8 cellular contexts compared by ENCODE assay signal in genomic region chr5:173917788-173918786, GRCh38. TPM values are rescaled to one million over a fixed set of nuclear protein-coding genes. Genes with fewer than 3 reads are reported as not detected.
DNase-seq lines count a peak whose midpoint lies in the region; ATAC-seq, FAIRE-seq and TF ChIP-seq lines count a peak whose summit lies in the region.

No MANE protein-coding gene starts in this region.

- peak; percentile 17 for FAIRE-seq in pancreas (lab: Jason Lieb, UNC)

- H3K27me3 ChIP-seq in pancreas = no peaks in the 10 kb centered on the region
- H3K27me3 ChIP-seq in vagina = no peaks in the 10 kb centered on the region

- peak overlapping the region in 2 of 4 donors; percentile 62 to 78 for H3K27ac ChIP-seq in pancreas
- H3K27ac ChIP-seq in vagina = peak overlapping the region; percentile 89

- H3K36me3 ChIP-seq in pancreas (peaks cover 0 to 2% (median 0%) of the 10 kb centered on the region in 3 donors), vagina (no peaks in the 10 kb centered on the region)

- ATAC-seq in GM21423 (IDR thresholded peaks at IDR 0.05; ENCODE audit: unreplicated experiment) = peak; percentile 90
- ATAC-seq in pancreas = peak; percentile 57 to 89 (median 82)

- intact Hi-C loops in pancreas (cut with DNase I) (no loop called here), vagina (cut with DNase I) (no loop called here)

- TF ChIP-seq CTCF in pancreas (IDR thresholded peaks at IDR 0.05) = no peak
- no peak for TF ChIP-seq CTCF in vagina (IDR thresholded peaks at IDR 0.05)

- no peaks in the 10 kb centered on the region for H3K9me3 ChIP-seq in pancreas
- no peaks in the 10 kb centered on the region for H3K9me3 ChIP-seq in vagina

- peaks cover 19 to 54% (median 48%) of the 10 kb centered on the region in 3 donors for H3K4me1 ChIP-seq in pancreas
- peaks cover 51% of the 10 kb centered on the region for H3K4me1 ChIP-seq in vagina

- WGBS in pancreas, 2 donors = 23 to 31% methylated on average over 19 of the region's 19 CpGs

- peak overlapping the region in 2 of 4 donors; percentile 11 to 13 for H3K4me3 ChIP-seq in pancreas
- peak overlapping the region; percentile 43 to 46 for H3K4me3 ChIP-seq in vagina

- peak in 1 of 2 donors; percentile 49 for TF ChIP-seq POLR2A in vagina (IDR thresholded peaks at IDR 0.05)

- peak; percentile 89 for DNase-seq in DMS79 treated with DMSO at 0.1 percent for 48 hours (lab: John Stamatoyannopoulos, UW)
- peak; percentile 94 for DNase-seq in HS-5 (ENCODE audit: low read depth)
- peak; percentile 36 for DNase-seq in activated effector memory CD4-positive, alpha-beta T cell treated with Interleukin-2 at 50 U/mL for 16 hours
- DNase-seq in germinal center (ENCODE audit: low spot score) = peak; percentile 74
- peak in 2 of 6 donors; percentile 63 to 65 for DNase-seq in pancreas
- no peak for DNase-seq in vagina (ENCODE audit: extremely low spot score in 2 of 2)

TF ChIP-seq in PFSK-1, 5 proteins besides CTCF, POLR2A, EP300 and RAD21:
- TF ChIP-seq FOXP2 (optimal IDR thresholded peaks at IDR 0.05; ENCODE audit: borderline replicate concordance, extremely low read depth, extremely low read length, insufficient read depth) = no peak
- TF ChIP-seq POLR2AphosphoS5 (IDR thresholded peaks at IDR 0.05; ENCODE audit: low read depth, low read length) = peak; percentile 97
- TF ChIP-seq TAF1 (IDR thresholded peaks at IDR 0.05; ENCODE audit: borderline replicate concordance, insufficient read depth, low read length) = peak; percentile 91; the same call in 1 of the 2 replicates

RNA-seq across cellular contexts. Expression of gene CPEB4, which starts 29.9 kb away (rescaled TPM):
- 6.3 TPM for polyA plus RNA-seq in PFSK-1 (2012; ENCODE audit: insufficient read length, low read depth)
- total RNA-seq in pancreas (10 to 100 TPM; 24.3 to 51.2 (median 30.0) TPM), vagina (31.9 TPM)
- polyA plus RNA-seq in pancreas = 10 to 100 TPM; 11.6 to 15.9 TPM

Comparison
In these comparisons a context has a peak if more than half of its experiments do, and no peak if none do; other contexts are left out.
1. DNase-seq: peak in DMS79 treated with DMSO at 0.1 percent for 48 hours (single experiment), HS-5 (single experiment), activated effector memory CD4-positive, alpha-beta T cell treated with Interleukin-2 at 50 U/mL for 16 hours (single experiment) and germinal center (single experiment); none in vagina (0 of 2).